1 cellular context compared by ENCODE assay signal in the genomic region with DNA sequence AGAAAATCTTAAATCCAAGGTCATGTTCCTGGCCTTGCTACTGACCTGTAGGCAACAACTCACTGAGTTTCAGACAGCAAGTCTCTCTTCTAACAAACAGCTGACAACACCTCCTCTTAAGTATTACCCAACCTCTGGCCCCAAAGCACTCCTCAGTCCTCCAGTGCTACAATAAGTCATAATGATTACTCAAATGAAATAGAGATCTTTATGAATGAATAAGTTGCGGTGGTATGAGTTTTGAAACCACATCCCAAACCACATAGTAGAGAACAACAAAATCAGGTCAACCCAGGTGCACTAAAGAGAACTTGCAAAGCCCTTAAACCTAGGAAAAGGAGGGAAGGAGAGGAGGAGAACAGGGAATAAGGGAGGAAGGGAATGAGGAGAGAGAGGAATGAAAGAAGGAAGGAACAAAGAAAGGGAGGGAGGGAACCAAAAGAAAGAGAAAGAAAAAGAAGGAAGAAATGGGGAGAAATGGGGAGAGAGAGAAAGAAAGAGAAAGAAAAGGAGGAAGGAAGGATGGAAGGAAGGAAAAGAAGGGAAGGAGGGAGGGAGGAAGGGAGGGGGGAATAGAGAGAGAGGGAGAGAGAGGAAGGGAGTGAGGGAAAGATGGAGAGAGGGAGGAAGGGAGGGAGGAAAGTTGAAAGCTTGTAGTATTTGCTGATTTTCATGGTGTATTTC.
A peak's percentile ranks its signal among the peaks of the same experiment; 100 is the strongest.
TF ChIP-seq lines count a peak whose summit lies in the region.

No MANE protein-coding gene starts in this region.

TF ChIP-seq in SK-N-SH, 30 proteins besides CTCF, POLR2A, EP300 and RAD21 (continued from another document):
- TF ChIP-seq, protein P1, sequence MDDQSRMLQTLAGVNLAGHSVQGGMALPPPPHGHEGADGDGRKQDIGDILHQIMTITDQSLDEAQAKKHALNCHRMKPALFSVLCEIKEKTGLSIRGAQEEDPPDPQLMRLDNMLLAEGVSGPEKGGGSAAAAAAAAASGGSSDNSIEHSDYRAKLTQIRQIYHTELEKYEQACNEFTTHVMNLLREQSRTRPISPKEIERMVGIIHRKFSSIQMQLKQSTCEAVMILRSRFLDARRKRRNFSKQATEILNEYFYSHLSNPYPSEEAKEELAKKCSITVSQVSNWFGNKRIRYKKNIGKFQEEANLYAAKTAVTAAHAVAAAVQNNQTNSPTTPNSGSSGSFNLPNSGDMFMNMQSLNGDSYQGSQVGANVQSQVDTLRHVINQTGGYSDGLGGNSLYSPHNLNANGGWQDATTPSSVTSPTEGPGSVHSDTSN (IDR thresholded peaks at IDR 0.05), result peak; percentile 35
- TF ChIP-seq NFIC (IDR thresholded peaks at IDR 0.05; ENCODE audit: borderline replicate concordance), result no peak
